10 cellular contexts compared by ENCODE assay signal in the genomic region with DNA sequence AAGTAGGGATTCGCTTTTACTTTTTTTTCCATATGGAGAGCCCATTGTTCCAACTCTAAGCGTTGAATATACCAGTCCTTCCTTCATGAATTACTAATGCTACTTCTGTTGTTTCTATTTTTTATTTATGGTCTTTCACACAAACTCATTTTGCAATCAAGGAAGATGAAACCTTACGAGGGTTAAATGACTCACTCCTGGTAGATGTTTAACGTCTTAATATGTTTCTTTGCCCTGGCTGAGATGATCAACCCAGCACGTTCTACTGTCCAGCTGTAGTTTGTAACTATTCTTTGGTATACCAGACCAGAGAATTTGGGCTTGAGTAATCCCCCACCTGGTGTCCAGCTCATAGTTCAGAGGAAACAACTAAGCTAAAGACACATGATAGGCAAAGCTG. TPM values are rescaled to one million over a fixed set of nuclear protein-coding genes. Genes with fewer than 3 reads are reported as not detected.
DNase-seq lines count a peak whose midpoint lies in the region; ATAC-seq and TF ChIP-seq lines count a peak whose summit lies in the region.
"Had no signal": no experiment of that assay in that cellular context is flagged by ENCODE, and none has a peak within 500 bp of the region (broad histone marks: within the 10 kb centered on the region; RNA-seq: fewer than 3 reads in every experiment).

No MANE protein-coding gene starts in this region.

- no peak overlapping the region for H3K27ac ChIP-seq in coronary artery

- TF ChIP-seq CTCF in cardiac fibroblast (IDR thresholded peaks at IDR 0.05; ENCODE audit: low read depth, low read length) (no peak), coronary artery (IDR thresholded peaks at IDR 0.05) (no peak)

- CTCF ChIA-PET in activated CD4-positive, alpha-beta T cell treated with anti-CD3 and anti-CD28 coated beads for 36 hours (lab: Charles Lee): interaction anchor here (0.7 kb wide), 1 partner anchor 533 kb away, joined by 3 read pairs; no protein-coding TSS in a partner anchor

- POLR2A ChIA-PET in activated CD4-positive, alpha-beta T cell treated with anti-CD3 and anti-CD28 coated beads for 36 hours (lab: Charles Lee): no interaction called here

- DNase-seq in activated CD4-positive, alpha-beta T cell treated with anti-CD3 and anti-CD28 coated beads for 36 hours: no peak
- DNase-seq in activated CD4-positive, alpha-beta T cell treated with anti-CD3 and anti-CD28 coated beads for 1 hour: no peak
- DNase-seq in cardiac fibroblast (ENCODE audit: low read depth in 2 of 2) (peak; percentile 78 to 98), coronary artery (ENCODE audit: low spot score) (no peak), NCI-H1105 treated with DMSO at 0.1 percent for 48 hours (lab: John Stamatoyannopoulos, UW) (no peak)
- no peak for DNase-seq in stimulated activated effector memory CD8-positive, alpha-beta T cell treated with anti-CD3 and anti-CD28 coated beads, Interleukin-12 subunit alpha, Interleukin-12 subunit beta, amount 100 ng/mL, for 72 hours (ENCODE audit: low spot score in 2 of 2)
- DNase-seq: naive B cell had no signal

- no peaks in the 10 kb centered on the region for H3K36me3 Mint-ChIP-seq in activated CD4-positive, alpha-beta T cell treated with anti-CD3 and anti-CD28 coated beads for 36 hours (ENCODE audit: low read depth)
- H3K36me3 Mint-ChIP-seq in stimulated activated effector memory CD8-positive, alpha-beta T cell treated with anti-CD3 and anti-CD28 coated beads, Interleukin-12 subunit alpha, Interleukin-12 subunit beta, amount 100 ng/mL, for 72 hours: no peaks in the 10 kb centered on the region
- H3K36me3 Mint-ChIP-seq: naive B cell had no signal

- no peaks in the 10 kb centered on the region for H3K9me3 Mint-ChIP-seq in activated CD4-positive, alpha-beta T cell treated with anti-CD3 and anti-CD28 coated beads for 36 hours (ENCODE audit: low read depth)
- no peaks in the 10 kb centered on the region for H3K9me3 Mint-ChIP-seq in stimulated activated effector memory CD8-positive, alpha-beta T cell treated with anti-CD3 and anti-CD28 coated beads, Interleukin-12 subunit alpha, Interleukin-12 subunit beta, amount 100 ng/mL, for 72 hours
- H3K9me3 Mint-ChIP-seq: naive B cell had no signal

- peaks cover 30% of the 10 kb centered on the region for H3K4me1 Mint-ChIP-seq in activated CD4-positive, alpha-beta T cell treated with anti-CD3 and anti-CD28 coated beads for 36 hours
- peaks cover 21% of the 10 kb centered on the region for H3K4me1 Mint-ChIP-seq in stimulated activated effector memory CD8-positive, alpha-beta T cell treated with anti-CD3 and anti-CD28 coated beads, Interleukin-12 subunit alpha, Interleukin-12 subunit beta, amount 100 ng/mL, for 72 hours
- H3K4me1 Mint-ChIP-seq: B cell had no signal

- no peak overlapping the region for H3K4me3 Mint-ChIP-seq in activated CD4-positive, alpha-beta T cell treated with anti-CD3 and anti-CD28 coated beads for 36 hours
- H3K4me3 Mint-ChIP-seq in stimulated activated effector memory CD8-positive, alpha-beta T cell treated with anti-CD3 and anti-CD28 coated beads, Interleukin-12 subunit alpha, Interleukin-12 subunit beta, amount 100 ng/mL, for 72 hours: no peak overlapping the region
- H3K4me3 Mint-ChIP-seq: B cell, naive B cell had no signal

- intact Hi-C loops in activated CD4-positive, alpha-beta T cell treated with anti-CD3 and anti-CD28 coated beads for 36 hours (cut with DNase I, micrococcal nuclease): no loop called here

- peak; percentile 32 for ATAC-seq in activated CD4-positive, alpha-beta T cell treated with anti-CD3 and anti-CD28 coated beads for 36 hours
- ATAC-seq in HG03571 (IDR thresholded peaks at IDR 0.05; ENCODE audit: unreplicated experiment): peak; percentile 91
- peak; percentile 53 for ATAC-seq in stimulated activated effector memory CD8-positive, alpha-beta T cell treated with anti-CD3 and anti-CD28 coated beads, Interleukin-12 subunit alpha, Interleukin-12 subunit beta, amount 100 ng/mL, for 72 hours
- ATAC-seq in GM21360 (IDR thresholded peaks at IDR 0.05; ENCODE audit: unreplicated experiment): no peak

- H3K4me3 ChIP-seq in cardiac fibroblast (replicated peaks in 1 of 2; ENCODE audit: low read depth in 2 of 2, low read length in 2 of 2) (no peak overlapping the region), coronary artery (no peak overlapping the region)

- no peak overlapping the region for H3K27ac Mint-ChIP-seq in activated CD4-positive, alpha-beta T cell treated with anti-CD3 and anti-CD28 coated beads for 36 hours
- no peak overlapping the region for H3K27ac Mint-ChIP-seq in stimulated activated effector memory CD8-positive, alpha-beta T cell treated with anti-CD3 and anti-CD28 coated beads, Interleukin-12 subunit alpha, Interleukin-12 subunit beta, amount 100 ng/mL, for 72 hours
- H3K27ac Mint-ChIP-seq: B cell had no signal

- H3K27me3 Mint-ChIP-seq in activated CD4-positive, alpha-beta T cell treated with anti-CD3 and anti-CD28 coated beads for 36 hours: no peaks in the 10 kb centered on the region

RNA-seq across cellular contexts. Expression of a gene that starts 23.1 kb away (rescaled TPM):
- total RNA-seq in activated CD4-positive, alpha-beta T cell treated with anti-CD3 and anti-CD28 coated beads for 36 hours: 1 to 10 TPM; 3.7 to 5.8 TPM
- total RNA-seq: B cell had no signal

Comparison
In these comparisons a context has a peak if more than half of its experiments do, and no peak if none do; other contexts are left out.
1. DNase-seq: peak in cardiac fibroblast (2 of 2); none in activated CD4-positive, alpha-beta T cell treated with anti-CD3 and anti-CD28 coated beads for 36 hours (single experiment), activated CD4-positive, alpha-beta T cell treated with anti-CD3 and anti-CD28 coated beads for 1 hour (single experiment), stimulated activated effector memory CD8-positive, alpha-beta T cell treated with anti-CD3 and anti-CD28 coated beads, Interleukin-12 subunit alpha, Interleukin-12 subunit beta, amount 100 ng/mL, for 72 hours (0 of 2), coronary artery (single experiment) and NCI-H1105 treated with DMSO at 0.1 percent for 48 hours (single experiment).